In genomic region chr4:16521156-16521915, GRCh38 we compare ENCODE assay signal across 27 cellular contexts.
"Had no signal": no experiment of that assay in that cellular context is flagged by ENCODE, and none has a peak within 500 bp of the region (broad histone marks: within the 10 kb centered on the region; RNA-seq: fewer than 3 reads in every experiment).

No MANE protein-coding gene starts in this region.

- H3K9ac ChIP-seq: neural progenitor cell, parathyroid adenoma had no signal

- H3K36me3 ChIP-seq: esophagus squamous epithelium, heart right ventricle, left lung, neural progenitor cell, right lobe of liver, suprapubic skin, thyroid gland had no signal

- H3K36me3 Mint-ChIP-seq: naive thymus-derived CD4-positive, alpha-beta T cell; neural progenitor cell had no signal

- H3K4me3 Mint-ChIP-seq: naive thymus-derived CD4-positive, alpha-beta T cell; nephron; neural progenitor cell; stimulated activated naive CD8-positive, alpha-beta T cell treated with anti-CD3 and anti-CD28 coated beads, Interleukin-15, amount 100 ng/mL, for 72 hours had no signal

- H3K4me1 Mint-ChIP-seq: naive thymus-derived CD4-positive, alpha-beta T cell; stimulated activated naive CD8-positive, alpha-beta T cell treated with anti-CD3 and anti-CD28 coated beads, Interleukin-15, amount 100 ng/mL, for 72 hours had no signal

- DNase-seq: cortex of kidney; effector memory CD4-positive, alpha-beta T cell; erythroblast; esophagus squamous epithelium; foreskin melanocyte; glutamatergic neuron; heart right ventricle; hippocampal formation; left lung; mesendoderm; midbrain; naive thymus-derived CD4-positive, alpha-beta T cell; right lobe of liver; small intestine; stimulated activated CD4-positive, alpha-beta T cell treated with anti-CD3 and anti-CD28 coated beads, Interleukin-15, amount 100 ng/mL, for 24 hours; stimulated activated CD4-positive, alpha-beta T cell treated with anti-CD3 and anti-CD28 coated beads, Interleukin-2, amount 100 ng/mL, for 48 hours; stimulated activated naive CD4-positive, alpha-beta T cell; stimulated activated naive CD8-positive, alpha-beta T cell treated with anti-CD3 and anti-CD28 coated beads, Interleukin-15, amount 100 ng/mL, for 72 hours; thyroid gland; trophoblast cell had no signal

- H3K27me3 Mint-ChIP-seq: stimulated activated naive CD8-positive, alpha-beta T cell treated with anti-CD3 and anti-CD28 coated beads, Interleukin-15, amount 100 ng/mL, for 72 hours had no signal

- ATAC-seq: heart right ventricle; left cardiac atrium; left lung; naive thymus-derived CD4-positive, alpha-beta T cell; stimulated activated naive CD8-positive, alpha-beta T cell treated with anti-CD3 and anti-CD28 coated beads, Interleukin-15, amount 100 ng/mL, for 72 hours had no signal

- H3K4me3 ChIP-seq: esophagus squamous epithelium, heart right ventricle, left lung, neural progenitor cell, right lobe of liver, suprapubic skin, thyroid gland had no signal

- H3K4me1 ChIP-seq: neural progenitor cell, parathyroid adenoma, right lobe of liver, suprapubic skin had no signal

- H3K27ac ChIP-seq: esophagus squamous epithelium, left lung, neural progenitor cell, parathyroid adenoma, right lobe of liver, suprapubic skin, thyroid gland had no signal

- H3K4me2 ChIP-seq: neural progenitor cell had no signal

- H3K9me3 ChIP-seq: esophagus squamous epithelium, heart right ventricle, left lung, right lobe of liver, suprapubic skin, thyroid gland had no signal

- H2AFZ ChIP-seq: neural progenitor cell, parathyroid adenoma had no signal

- H3K27ac Mint-ChIP-seq: naive thymus-derived CD4-positive, alpha-beta T cell; neural progenitor cell; progenitor cell of endocrine pancreas; stimulated activated naive CD8-positive, alpha-beta T cell treated with anti-CD3 and anti-CD28 coated beads, Interleukin-15, amount 100 ng/mL, for 72 hours had no signal

- H3K27me3 ChIP-seq: heart right ventricle, left lung, neural progenitor cell, right lobe of liver, suprapubic skin, thyroid gland had no signal

- H3K9me3 Mint-ChIP-seq: nephron; neural progenitor cell; stimulated activated naive CD8-positive, alpha-beta T cell treated with anti-CD3 and anti-CD28 coated beads, Interleukin-15, amount 100 ng/mL, for 72 hours had no signal

- FAIRE-seq: islet of Langerhans, small intestine had no signal
